ENCODE assay signal across 1 cellular context in genomic region chr12:42325776-42326465, GRCh38.
TF ChIP-seq lines count a peak whose summit lies in the region.

Gene PPHLN1, plus strand, starts transcription at chr12:42326167. Its CDS starts 9,736 bp downstream, at chr12:42335903.
Gene ZCRB1, minus strand, starts transcription at chr12:42326094. Its CDS starts 1,992 bp downstream, at chr12:42324102.

TF ChIP-seq in HepG2, 621 proteins besides CTCF, POLR2A, EP300 and RAD21 (continued from another document and continues in another):
- TF ChIP-seq MLX (CRISPR knock-in tag; IDR thresholded peaks at IDR 0.05) (no peak), MAFG (CRISPR knock-in tag; IDR thresholded peaks at IDR 0.05) (no peak), ZNF574 (CRISPR knock-in tag; IDR thresholded peaks at IDR 0.05) (peak; percentile 81), HMGXB4 (CRISPR knock-in tag; IDR thresholded peaks at IDR 0.05; ENCODE audit: borderline replicate concordance in 1 of 2, low read depth in 1 of 2) (peak; percentile 62 to 63; a peak in 1 of 4 replicates), GTF2F1 (IDR thresholded peaks at IDR 0.05; ENCODE audit: low read length) (no peak), TEF (CRISPR knock-in tag; IDR thresholded peaks at IDR 0.05) (no peak), SAFB2 (CRISPR knock-in tag; IDR thresholded peaks at IDR 0.05; ENCODE audit: borderline replicate concordance, low read depth) (peak; percentile 46; the same call in 1 of the 2 replicates), POGZ (CRISPR knock-in tag; IDR thresholded peaks at IDR 0.05) (peak; percentile 84), ZC3H4 (CRISPR knock-in tag; IDR thresholded peaks at IDR 0.05; ENCODE audit: borderline replicate concordance) (no peak), ZMYM4 (CRISPR knock-in tag; IDR thresholded peaks at IDR 0.05) (peak; percentile 93), ZNF639 (CRISPR knock-in tag; conservative IDR thresholded peaks at IDR 0.05) (no peak; the same call in none of the 2 replicates), MXI1 (IDR thresholded peaks at IDR 0.05; ENCODE audit: borderline replicate concordance, low read depth, low read length) (peak; percentile 78; the same call in 1 of the 3 replicates), MEIS1 (CRISPR knock-in tag; IDR thresholded peaks at IDR 0.05; ENCODE audit: borderline replicate concordance) (no peak), GFI1 (CRISPR knock-in tag; IDR thresholded peaks at IDR 0.05; ENCODE audit: borderline replicate concordance) (no peak), ZNF570 (CRISPR knock-in tag; IDR thresholded peaks at IDR 0.05; ENCODE audit: borderline replicate concordance) (no peak), TFAP4 (IDR thresholded peaks at IDR 0.05; ENCODE audit: borderline replicate concordance, low read depth) (peak; percentile 80), CREB1 (IDR thresholded peaks at IDR 0.05) (peak; percentile 90), CREB1 (CRISPR knock-in tag; IDR thresholded peaks at IDR 0.05) (peak; percentile 99), ZNF44 (CRISPR knock-in tag; IDR thresholded peaks at IDR 0.05) (no peak), AFF4 (CRISPR knock-in tag; IDR thresholded peaks at IDR 0.05) (no peak), MAF1 (CRISPR knock-in tag; IDR thresholded peaks at IDR 0.05; ENCODE audit: borderline replicate concordance) (0 out of 2 replicates have a peak, but pooled peaks have one; percentile 59), ZNF883 (CRISPR knock-in tag; IDR thresholded peaks at IDR 0.05; ENCODE audit: not compliant biosample characterization) (no peak), PCBP1 (IDR thresholded peaks at IDR 0.05; ENCODE audit: borderline replicate concordance, low read depth, low read length) (0 out of 2 replicates have a peak, but pooled peaks have one; percentile 64), ZNF446 (CRISPR knock-in tag; IDR thresholded peaks at IDR 0.05) (no peak), NFE2L1 (CRISPR knock-in tag; IDR thresholded peaks at IDR 0.05; ENCODE audit: borderline replicate concordance) (no peak), CBX5 (CRISPR knock-in tag; IDR thresholded peaks at IDR 0.05; ENCODE audit: borderline replicate concordance) (no peak; the same call in 1 of the 2 replicates), ATAD3A (CRISPR knock-in tag; IDR thresholded peaks at IDR 0.05) (no peak), REST (IDR thresholded peaks at IDR 0.05; ENCODE audit: borderline replicate concordance in 1 of 2, low read depth in 1 of 2, low read length in 2 of 2) (no peak; a peak in 1 of 4 replicates), ZNF414 (CRISPR knock-in tag; IDR thresholded peaks at IDR 0.05) (no peak), ZFP90 (CRISPR knock-in tag; IDR thresholded peaks at IDR 0.05; ENCODE audit: borderline replicate concordance) (peak; percentile 52; the same call in 1 of the 2 replicates), RBFOX2 (IDR thresholded peaks at IDR 0.05; ENCODE audit: low read depth, low read length) (peak; percentile 90), TRIM24 (CRISPR knock-in tag; IDR thresholded peaks at IDR 0.05) (no peak), ZNF275 (CRISPR knock-in tag; IDR thresholded peaks at IDR 0.05; ENCODE audit: borderline replicate concordance) (peak; percentile 81; the same call in 1 of the 2 replicates), ZNF614 (CRISPR knock-in tag; IDR thresholded peaks at IDR 0.05; ENCODE audit: borderline replicate concordance) (peak; percentile 38; the same call in 1 of the 2 replicates), HES4 (CRISPR knock-in tag; IDR thresholded peaks at IDR 0.05; ENCODE audit: borderline replicate concordance) (no peak), SNAPC2 (CRISPR knock-in tag; IDR thresholded peaks at IDR 0.05) (no peak), CERS6 (CRISPR knock-in tag; IDR thresholded peaks at IDR 0.05) (no peak), GLI4 (CRISPR knock-in tag; IDR thresholded peaks at IDR 0.05; ENCODE audit: borderline replicate concordance) (no peak), TCF7L2 (IDR thresholded peaks at IDR 0.05; ENCODE audit: low read depth, low read length) (no peak), ZNF547 (CRISPR knock-in tag; IDR thresholded peaks at IDR 0.05) (0 out of 2 replicates have a peak, but pooled peaks have one; percentile 41), ELF3 (CRISPR knock-in tag; IDR thresholded peaks at IDR 0.05) (peak; percentile 33; the same call in 1 of the 2 replicates), ZNF431 (CRISPR knock-in tag; IDR thresholded peaks at IDR 0.05; ENCODE audit: borderline replicate concordance, low read depth) (no peak), ZFP36L1 (CRISPR knock-in tag; IDR thresholded peaks at IDR 0.05) (peak; percentile 57; the same call in 1 of the 2 replicates)
